In the genomic region with DNA sequence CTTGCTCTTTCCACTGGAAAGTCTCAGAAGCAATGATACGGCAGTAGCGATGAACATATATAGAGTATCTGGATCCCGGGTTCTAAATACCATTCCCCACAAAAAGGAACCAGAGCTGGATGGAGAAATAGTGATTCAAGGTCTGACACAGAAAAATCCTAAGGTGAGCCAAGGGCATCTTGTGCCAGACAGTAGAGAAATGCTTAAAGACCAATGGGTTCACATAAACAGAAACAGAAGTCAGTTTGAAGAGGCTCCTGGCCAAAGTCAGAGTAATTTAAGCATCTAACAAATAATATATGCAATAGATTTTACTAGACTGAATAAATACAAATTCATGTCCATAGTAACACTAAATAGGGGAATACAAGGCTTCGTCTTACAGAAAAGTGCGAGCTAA, we compare ENCODE assay signal across 24 cellular contexts. TPM values are rescaled to one million over a fixed set of nuclear protein-coding genes. Genes with fewer than 3 reads are reported as not detected.
"Had no signal": no experiment of that assay in that cellular context is flagged by ENCODE, and none has a peak within 500 bp of the region (broad histone marks: within the 10 kb centered on the region; RNA-seq: fewer than 3 reads in every experiment).

No MANE protein-coding gene starts in this region.

- H3K27me3 ChIP-seq: colonic mucosa, esophagus squamous epithelium, gastrocnemius medialis, heart right ventricle, left lung had no signal

- H3K9me3 ChIP-seq: colonic mucosa, esophagus squamous epithelium, gastrocnemius medialis, heart right ventricle, left lung, lower lobe of right lung, mucosa of descending colon had no signal

- H3K4me3 ChIP-seq: colonic mucosa, esophagus squamous epithelium, gastrocnemius medialis, heart right ventricle, left lung, lower lobe of right lung, mucosa of descending colon had no signal

- DNase-seq: colonic mucosa; cortex of kidney; effector CD8-positive, alpha-beta T cell; effector memory CD8-positive, alpha-beta T cell; endodermal cell; erythroblast; esophagus squamous epithelium; foreskin fibroblast; foreskin melanocyte; gastrocnemius medialis; glutamatergic neuron; head of caudate nucleus; heart right ventricle; hippocampal formation; left cardiac atrium; left lung; left ventricle myocardium superior; lower lobe of right lung; mesenchymal stem cell; mucosa of descending colon; naive B cell; naive thymus-derived CD8-positive, alpha-beta T cell had no signal

- H3K36me3 ChIP-seq: colonic mucosa, esophagus squamous epithelium, gastrocnemius medialis, heart right ventricle, left lung, lower lobe of right lung had no signal

- H3K4me1 ChIP-seq: colonic mucosa, esophagus squamous epithelium, gastrocnemius medialis, heart right ventricle, left lung, lower lobe of right lung had no signal

- H3K27ac ChIP-seq: colonic mucosa, epithelial cell of prostate, esophagus squamous epithelium, gastrocnemius medialis, heart right ventricle, left lung, lower lobe of right lung had no signal

- ATAC-seq: effector memory CD8-positive, alpha-beta T cell; esophagus mucosa; gastrocnemius medialis; heart right ventricle; left cardiac atrium; left lung; left ventricle myocardium superior; lower lobe of right lung; mucosa of descending colon; naive thymus-derived CD8-positive, alpha-beta T cell had no signal

RNA-seq across cellular contexts. Expression of gene RGS17, which starts 54.7 kb away (rescaled TPM):
- total RNA-seq: naive thymus-derived CD8-positive, alpha-beta T cell had no signal
